In genomic region chr12:124720019-124720686, GRCh38 we compare ENCODE assay signal across 8 cellular contexts.
DNase-seq lines count a peak whose midpoint lies in the region; ATAC-seq, FAIRE-seq and TF ChIP-seq lines count a peak whose summit lies in the region.

No MANE protein-coding gene starts in this region.

- H3K36me3 ChIP-seq in MG63: no peaks in the 10 kb centered on the region
- H3K36me3 ChIP-seq in ascending aorta: no peaks in the 10 kb centered on the region
- no peaks in the 10 kb centered on the region for H3K36me3 ChIP-seq in right lobe of liver

- no peak for TF ChIP-seq EP300 in A549 (IDR thresholded peaks at IDR 0.05)

- peak in 1 of 2 experiments; percentile 31; a peak in 2 of 5 replicates for TF ChIP-seq RAD21 in A549 (conservative IDR thresholded peaks at IDR 0.05 in 1 of 2, IDR thresholded peaks at IDR 0.05 in 1 of 2)

- ATAC-seq in A549 (peak; percentile 59 to 66), right lobe of liver (peak; percentile 5 to 47 (median 14))

- TF ChIP-seq POLR2A in A549 (IDR thresholded peaks at IDR 0.05; ENCODE audit: low read length): no peak
- TF ChIP-seq POLR2A in right lobe of liver (IDR thresholded peaks at IDR 0.05): no peak

- H3K4me1 ChIP-seq in A549: peaks cover 33% of the 10 kb centered on the region
- H3K4me1 ChIP-seq in ascending aorta: peaks cover 4 to 6% of the 10 kb centered on the region in 2 donors
- H3K4me1 ChIP-seq in right lobe of liver: peaks cover 0 to 10% (median 0%) of the 10 kb centered on the region in 4 donors

- H3K27me3 ChIP-seq in MG63 (no peaks in the 10 kb centered on the region), ascending aorta (no peaks in the 10 kb centered on the region), right lobe of liver (no peaks in the 10 kb centered on the region)

- intact Hi-C loops in ascending aorta (cut with DNase I) (no loop called here), right lobe of liver (cut with DNase I) (no loop called here), posterior vena cava (cut with DNase I) (loop anchor here in 1 of 2 donors (2.0 kb wide), 1 partner anchor 15 kb away; no protein-coding TSS in a partner anchor)

- POLR2A ChIA-PET in A549 (lab: Yijun Ruan, JAX): interaction anchor here (1.3 kb wide), 1 partner anchor 27 kb away, joined by 3 read pairs; no protein-coding TSS in a partner anchor

- peak; percentile 41 to 53 for DNase-seq in A549 (ENCODE audit: low read depth in 1 of 2, low spot score in 1 of 2)
- DNase-seq in MG63: peak; percentile 65
- DNase-seq in ascending aorta (ENCODE audit: low spot score in 2 of 2): no peak
- no peak for DNase-seq in right lobe of liver
- DNase-seq in cortex of kidney (lab: John Stamatoyannopoulos, UW): no peak
- DNase-seq in NK-92 (lab: John Stamatoyannopoulos, UW; ENCODE audit: unreplicated experiment): no peak
- DNase-seq in NOMO-1 treated with DMSO at 0.1 percent for 48 hours (lab: John Stamatoyannopoulos, UW; ENCODE audit: unreplicated experiment): no peak
- no peak for DNase-seq in posterior vena cava (ENCODE audit: low spot score)

- WGBS in A549 (ENCODE audit: missing lambda C conversion rate): 52% methylated on average over 13 of the region's 13 CpGs
- 68% methylated on average over 8 of the region's 13 CpGs for WGBS in right lobe of liver (ENCODE audit: insufficient coverage, low coverage, low lambda C conversion rate, missing lambda C conversion rate)

- no peak for FAIRE-seq in A549 (lab: Jason Lieb, UNC)

- H3K4me3 ChIP-seq in A549 (no peak overlapping the region), MG63 (no peak overlapping the region), ascending aorta (no peak overlapping the region), right lobe of liver (no peak overlapping the region)

- peak; percentile 29; the same call in 1 of the 3 replicates for TF ChIP-seq CTCF in A549 (IDR thresholded peaks at IDR 0.05)
- peak in 2 of 3 experiments; percentile 21 to 41 for TF ChIP-seq CTCF in ascending aorta (IDR thresholded peaks at IDR 0.05)
- TF ChIP-seq CTCF in right lobe of liver (IDR thresholded peaks at IDR 0.05): peak in 2 of 4 donors; percentile 9 to 15

- H3K4me2 ChIP-seq in A549: peak overlapping the region; percentile 56

- CTCF ChIA-PET in A549 (lab: Yijun Ruan, JAX): interaction anchor here (0.6 to 1.7 kb wide), 11 partner anchors 8 to 158 kb away, joined by 3 to 5 read pairs (median 3); no protein-coding TSS in a partner anchor

- H3K9me3 ChIP-seq in A549: no peaks in the 10 kb centered on the region
- H3K9me3 ChIP-seq in MG63: no peaks in the 10 kb centered on the region
- no peaks in the 10 kb centered on the region for H3K9me3 ChIP-seq in ascending aorta
- H3K9me3 ChIP-seq in right lobe of liver: no peaks in the 10 kb centered on the region

- peak overlapping the region; percentile 47 to 68 for H3K27ac ChIP-seq in A549
- H3K27ac ChIP-seq in ascending aorta: peak overlapping the region; percentile 19 to 33
- peak overlapping the region in 1 of 3 donors; percentile 2 for H3K27ac ChIP-seq in right lobe of liver

TF ChIP-seq in A549, 52 proteins besides CTCF, POLR2A, EP300 and RAD21:
- TF ChIP-seq SMC3 (IDR thresholded peaks at IDR 0.05) (peak; percentile 44), REST (IDR thresholded peaks at IDR 0.05) (no peak), KDM1A (IDR thresholded peaks at IDR 0.05; ENCODE audit: low read depth) (peak; percentile 86), PHF8 (IDR thresholded peaks at IDR 0.05; ENCODE audit: borderline replicate concordance, low read depth) (no peak), E2F6 (IDR thresholded peaks at IDR 0.05; ENCODE audit: borderline replicate concordance, low read depth) (0 out of 2 replicates have a peak, but pooled peaks have one; percentile 19), NPAS2 (CRISPR knock-in tag; IDR thresholded peaks at IDR 0.05; ENCODE audit: borderline replicate concordance) (no peak), ZFP36 (IDR thresholded peaks at IDR 0.05; ENCODE audit: borderline replicate concordance, partially characterized antibody) (peak; percentile 94), FOSL2 (IDR thresholded peaks at IDR 0.05) (no peak), FOSL2 (CRISPR knock-in tag; IDR thresholded peaks at IDR 0.05) (peak; percentile 40; the same call in 1 of the 2 replicates), ELK1 (IDR thresholded peaks at IDR 0.05; ENCODE audit: low read depth, low read length) (no peak), TFCP2L1 (CRISPR knock-in tag; IDR thresholded peaks at IDR 0.05) (no peak), ZSCAN20 (CRISPR knock-in tag; IDR thresholded peaks at IDR 0.05) (no peak), HEYL (CRISPR knock-in tag; IDR thresholded peaks at IDR 0.05) (no peak), RFX5 (IDR thresholded peaks at IDR 0.05) (no peak), SREBF2 (IDR thresholded peaks at IDR 0.05) (no peak)

Comparison
In these comparisons a context has a peak if more than half of its experiments do, and no peak if none do; other contexts are left out.
1. DNase-seq: peak in A549 (2 of 2) and MG63 (single experiment); none in ascending aorta (0 of 2), right lobe of liver (0 of 3), cortex of kidney (single experiment), NK-92 (single experiment), NOMO-1 treated with DMSO at 0.1 percent for 48 hours (single experiment) and posterior vena cava (single experiment).